ENCODE assay signal across 14 cellular contexts in the genomic region with DNA sequence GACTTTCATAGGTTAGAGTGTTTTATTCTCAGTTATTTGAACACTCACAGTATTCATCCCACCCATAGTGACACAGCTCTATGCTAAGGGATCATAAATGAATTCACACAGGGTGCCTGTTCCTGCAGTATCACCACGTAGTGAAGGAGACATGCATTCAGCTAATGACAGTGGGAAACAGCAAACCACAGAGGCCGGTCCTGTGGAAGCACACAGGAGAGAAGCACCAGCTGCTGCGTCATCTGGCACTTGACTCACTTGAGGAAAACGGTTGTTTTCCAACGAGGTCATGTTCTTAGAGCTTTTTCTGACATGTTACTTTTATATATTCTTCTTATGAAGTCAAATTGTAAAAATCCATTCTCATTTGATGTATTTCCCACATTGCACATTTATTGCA.
DNase-seq lines count a peak whose midpoint lies in the region; ATAC-seq and TF ChIP-seq lines count a peak whose summit lies in the region.
"Had no signal": no experiment of that assay in that cellular context is flagged by ENCODE, and none has a peak within 500 bp of the region (broad histone marks: within the 10 kb centered on the region; RNA-seq: fewer than 3 reads in every experiment).

No MANE protein-coding gene starts in this region.

- H3K4me3 ChIP-seq in mammary epithelial cell (replicated peaks in 1 of 3; ENCODE audit: insufficient read depth in 1 of 3, low read depth in 2 of 3, low read length in 3 of 3) = no peak overlapping the region
- no peak overlapping the region for H3K4me3 ChIP-seq in fibroblast of pulmonary artery (replicated peaks; ENCODE audit: low read depth, low read length)
- H3K4me3 ChIP-seq in GM23338 = no peak overlapping the region
- H3K4me3 ChIP-seq: esophagus squamous epithelium had no signal

- H3K79me2 ChIP-seq in mammary epithelial cell (ENCODE audit: insufficient read depth, low read length) (peaks cover 18% of the 10 kb centered on the region), GM23338 (replicated peaks; ENCODE audit: insufficient read depth) (no peaks in the 10 kb centered on the region; the same call in 1 of the 2 replicates)

- H4K20me1 ChIP-seq in mammary epithelial cell (ENCODE audit: insufficient read depth, low read length) = no peaks in the 10 kb centered on the region
- peaks cover 7% of the 10 kb centered on the region for H4K20me1 ChIP-seq in GM23338 (replicated peaks; ENCODE audit: insufficient read depth)

- H3K36me3 ChIP-seq in mammary epithelial cell (ENCODE audit: insufficient read depth, low read length) (peaks cover 14% of the 10 kb centered on the region), GM23338 (ENCODE audit: insufficient read depth) (peaks cover 21% of the 10 kb centered on the region)

- H3K36me3 Mint-ChIP-seq in MCF 10A (ENCODE audit: insufficient read depth, unreplicated experiment) (peaks cover 63% of the 10 kb centered on the region), GM23338 (ENCODE audit: low read depth) (peaks cover 34% of the 10 kb centered on the region)

- H3K4me2 ChIP-seq in mammary epithelial cell (ENCODE audit: insufficient read depth, low read depth, low read length) = no peak overlapping the region
- no peak overlapping the region for H3K4me2 ChIP-seq in GM23338

- intact Hi-C loops in mammary epithelial cell (cut with micrococcal nuclease) = no loop called here
- intact Hi-C loops in MCF 10A (cut with micrococcal nuclease) = no loop called here

- no peaks in the 10 kb centered on the region for H3K4me1 ChIP-seq in mammary epithelial cell (ENCODE audit: insufficient read depth, low read length)
- H3K4me1 ChIP-seq in GM23338 (ENCODE audit: insufficient read depth) = no peaks in the 10 kb centered on the region
- H3K4me1 ChIP-seq: esophagus squamous epithelium had no signal

- BruUV-seq in mammary epithelial cell (replicated peaks; lab: Mats Ljungman, UMichigan) (no TSS peak), MCF 10A (replicated peaks; lab: Mats Ljungman, UMichigan) (no TSS peak)

- in situ Hi-C loops in mammary epithelial cell (cut with MboI; ENCODE audit: low sequenced_read_pairs in 2 of 2) = no loop called here

- H3K27me3 ChIP-seq in mammary epithelial cell (ENCODE audit: insufficient read depth, low read length) = no peaks in the 10 kb centered on the region
- no peaks in the 10 kb centered on the region for H3K27me3 ChIP-seq in GM23338 (ENCODE audit: insufficient read depth)
- H3K27me3 ChIP-seq: BE2C, esophagus squamous epithelium had no signal

- peaks cover 3% of the 10 kb centered on the region; the same call in 1 of the 2 replicates for H3F3A ChIP-seq in GM23338 (replicated peaks; ENCODE audit: low read depth)

- dilution Hi-C loops in mammary epithelial cell (cut with HindIII; ENCODE audit: low sequenced_read_pairs) = no loop called here

- H3K9me3 ChIP-seq in mammary epithelial cell (replicated peaks; ENCODE audit: insufficient read depth, low read length) = no peaks in the 10 kb centered on the region
- H3K9me3 ChIP-seq: BE2C, esophagus squamous epithelium had no signal

- H3K27ac ChIP-seq in mammary epithelial cell (ENCODE audit: insufficient read depth, low read depth, low read length) (no peak overlapping the region), GM23338 (ENCODE audit: low read depth) (no peak overlapping the region)
- H3K27ac ChIP-seq: esophagus squamous epithelium had no signal

- H3K9me3 Mint-ChIP-seq in MCF 10A (ENCODE audit: unreplicated experiment) (no peaks in the 10 kb centered on the region), GM23338 (no peaks in the 10 kb centered on the region)
- H3K9me3 Mint-ChIP-seq: activated B cell treated with CpG ODN at 0.5 μM for 24 hours; stimulated activated naive CD8-positive, alpha-beta T cell treated with anti-CD3 and anti-CD28 coated beads, Interleukin-15, Interleukin-2, amounts not matched to agents 100 ng/mL and 50 ng/mL, for 24 hours had no signal

- H3K4me1 Mint-ChIP-seq in MCF 10A (ENCODE audit: insufficient read depth, unreplicated experiment) (no peaks in the 10 kb centered on the region), GM23338 (peaks cover 7% of the 10 kb centered on the region)
- H3K4me1 Mint-ChIP-seq: activated B cell treated with CpG ODN at 0.5 μM for 24 hours had no signal

- H3K4me3 Mint-ChIP-seq in MCF 10A (ENCODE audit: unreplicated experiment) = no peak overlapping the region
- no peak overlapping the region for H3K4me3 Mint-ChIP-seq in GM23338
- H3K4me3 Mint-ChIP-seq: activated B cell treated with CpG ODN at 0.5 μM for 24 hours; stimulated activated naive CD8-positive, alpha-beta T cell treated with anti-CD3 and anti-CD28 coated beads, Interleukin-15, Interleukin-2, amounts not matched to agents 100 ng/mL and 50 ng/mL, for 24 hours had no signal

- POLR2A ChIA-PET in MCF 10A (lab: Yijun Ruan, JAX) = no interaction called here

- no peak for TF ChIP-seq CTCF in mammary epithelial cell (conservative IDR thresholded peaks at IDR 0.05 in 1 of 2, IDR thresholded peaks at IDR 0.05 in 1 of 2; ENCODE audit: extremely low read depth in 1 of 2, insufficient read depth in 1 of 2, low read depth in 1 of 2, low read length in 2 of 2)
- no peak for TF ChIP-seq CTCF in MCF 10A (IDR thresholded peaks at IDR 0.05; ENCODE audit: unreplicated experiment)
- TF ChIP-seq CTCF in fibroblast of pulmonary artery (IDR thresholded peaks at IDR 0.05; ENCODE audit: low read length, missing control alignments) = no peak
- no peak for TF ChIP-seq CTCF in GM23338 (conservative IDR thresholded peaks at IDR 0.05; ENCODE audit: low read depth in 2 of 2)

- H3K9me2 ChIP-seq in GM23338 (ENCODE audit: insufficient read depth) = no peaks in the 10 kb centered on the region

- H3K27me3 Mint-ChIP-seq in MCF 10A (ENCODE audit: insufficient read depth, unreplicated experiment) (no peaks in the 10 kb centered on the region), GM23338 (ENCODE audit: insufficient read depth, low read depth, poor library complexity) (no peaks in the 10 kb centered on the region)
- H3K27me3 Mint-ChIP-seq: activated B cell treated with CpG ODN at 0.5 μM for 24 hours; stimulated activated naive CD8-positive, alpha-beta T cell treated with anti-CD3 and anti-CD28 coated beads, Interleukin-15, Interleukin-2, amounts not matched to agents 100 ng/mL and 50 ng/mL, for 24 hours had no signal

- no peak overlapping the region for H3K9ac ChIP-seq in mammary epithelial cell (ENCODE audit: insufficient read depth, low read length)

- CTCF ChIA-PET in mammary epithelial cell (lab: Charles Lee; ENCODE audit: low non-redundant PET) = no interaction called here
- CTCF ChIA-PET in MCF 10A (lab: Yijun Ruan, JAX) = interaction anchor here (0.6 to 1.3 kb wide), 4 partner anchors 221 to 683 kb away, joined by 3 read pairs; no protein-coding TSS in a partner anchor

- H3K27ac Mint-ChIP-seq in MCF 10A (ENCODE audit: low read depth, unreplicated experiment) = no peak overlapping the region
- no peak overlapping the region for H3K27ac Mint-ChIP-seq in GM23338
- H3K27ac Mint-ChIP-seq: activated B cell treated with CpG ODN at 0.5 μM for 24 hours; stimulated activated naive CD8-positive, alpha-beta T cell treated with anti-CD3 and anti-CD28 coated beads, Interleukin-15, Interleukin-2, amounts not matched to agents 100 ng/mL and 50 ng/mL, for 24 hours had no signal

- no peak for ATAC-seq in GM23338

- 78% methylated on average over 5 of the region's 5 CpGs for WGBS in mammary epithelial cell (ENCODE audit: low coverage, missing lambda C conversion rate)

- H2AFZ ChIP-seq in mammary epithelial cell (ENCODE audit: low read depth, low read length) (no peak overlapping the region), GM23338 (no peak overlapping the region)

- DNase-seq in mammary epithelial cell (peak; percentile 1), MCF 10A (ENCODE audit: unreplicated experiment) (no peak), NCI-H524 treated with DMSO at 0.1 percent for 48 hours (lab: John Stamatoyannopoulos, UW) (peak; percentile 71), fibroblast of pulmonary artery (ENCODE audit: low read depth) (peak; percentile 64), NCI-H1048 (lab: John Stamatoyannopoulos, UW) (no peak), GM23338 (ENCODE audit: low spot score) (no peak)
- no peak for DNase-seq in activated CD4-positive, alpha-beta T cell treated with anti-CD3 and anti-CD28 coated beads, Interleukin-2, amount 50 U/mL, for 4 hours
- no peak for DNase-seq in activated CD4-positive, alpha-beta T cell treated with anti-CD3 and anti-CD28 coated beads, Interleukin-2, amount 50 U/mL, for 1 hour
- DNase-seq: activated B cell treated with CpG ODN at 0.5 μM for 24 hours; BE2C; esophagus squamous epithelium; occipital lobe; stimulated activated CD4-positive, alpha-beta T cell treated with anti-CD3 and anti-CD28 coated beads, Interleukin-2, amount 100 ng/mL, for 24 hours had no signal

TF ChIP-seq in GM23338, 12 proteins besides CTCF, POLR2A, EP300 and RAD21 (continues in another document):
- TF ChIP-seq CREB1 (CRISPR knock-in tag; IDR thresholded peaks at IDR 0.05; ENCODE audit: low read depth) (no peak), ZNF331 (CRISPR knock-in tag; IDR thresholded peaks at IDR 0.05; ENCODE audit: low read depth) (no peak), EZH2 (IDR thresholded peaks at IDR 0.05; ENCODE audit: low read depth, unreplicated experiment) (no peak), EZH2phosphoT487 (IDR thresholded peaks at IDR 0.05; ENCODE audit: unreplicated experiment) (no peak), ETS1 (IDR thresholded peaks at IDR 0.05) (no peak), JUNB (IDR thresholded peaks at IDR 0.05; ENCODE audit: unreplicated experiment) (no peak)

Comparison
In these comparisons a context has a peak if more than half of its experiments do, and no peak if none do; other contexts are left out.
1. DNase-seq: peak in mammary epithelial cell (single experiment), NCI-H524 treated with DMSO at 0.1 percent for 48 hours (single experiment) and fibroblast of pulmonary artery (single experiment); none in MCF 10A (single experiment), NCI-H1048 (single experiment), activated CD4-positive, alpha-beta T cell treated with anti-CD3 and anti-CD28 coated beads, Interleukin-2, amount 50 U/mL, for 4 hours (0 of 2), GM23338 (single experiment) and activated CD4-positive, alpha-beta T cell treated with anti-CD3 and anti-CD28 coated beads, Interleukin-2, amount 50 U/mL, for 1 hour (single experiment).